In the genomic region with DNA sequence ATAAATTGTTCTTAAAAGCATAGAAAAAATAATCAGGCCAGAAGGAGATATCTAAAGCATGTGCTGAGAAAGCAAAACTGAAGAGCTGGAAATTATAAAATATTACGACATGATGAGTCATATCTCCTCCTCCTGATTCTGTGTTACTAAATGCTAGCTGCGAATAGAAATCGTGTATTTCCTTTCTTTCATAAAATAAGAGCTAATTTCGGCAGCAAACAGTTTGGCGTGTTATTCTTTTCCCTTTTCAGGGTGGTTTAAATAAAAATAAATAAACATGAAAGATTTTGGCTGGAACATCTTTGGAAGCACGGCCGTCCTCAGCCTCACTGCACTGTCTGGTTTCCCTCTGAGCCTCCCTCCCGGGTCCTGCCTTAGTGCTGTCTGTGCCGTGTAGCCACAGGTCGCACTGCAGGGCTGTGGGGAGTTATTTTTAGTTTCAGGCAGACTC, we compare ENCODE assay signal across 9 cellular contexts. TPM values are rescaled to one million over a fixed set of nuclear protein-coding genes. Genes with fewer than 3 reads are reported as not detected.
DNase-seq lines count a peak whose midpoint lies in the region; ATAC-seq and TF ChIP-seq lines count a peak whose summit lies in the region.
"Had no signal": no experiment of that assay in that cellular context is flagged by ENCODE, and none has a peak within 500 bp of the region (broad histone marks: within the 10 kb centered on the region; RNA-seq: fewer than 3 reads in every experiment).

No MANE protein-coding gene starts in this region.

- TF ChIP-seq CTCF in fibroblast of mammary gland (conservative IDR thresholded peaks at IDR 0.05; ENCODE audit: control insufficient read depth, insufficient read depth, low read depth, low read length): no peak

- H3K27me3 Mint-ChIP-seq in activated T-helper 1 cell treated with anti-CD3 and anti-CD28 coated beads, Interleukin-12 subunit alpha, Interleukin-12 subunit beta, Interleukin-2, Interleukin-4 antibody, amounts not matched to agents 30 ng/mL and 10 ng/mL and 1 ng/mL, durations not matched to agents 14 hours and 24 hours and 36 hours (ENCODE audit: insufficient read depth): no peaks in the 10 kb centered on the region

- ATAC-seq in HG03439 (IDR thresholded peaks at IDR 0.05; ENCODE audit: unreplicated experiment): no peak

- no peak overlapping the region for H3K4me3 Mint-ChIP-seq in activated T-helper 1 cell treated with anti-CD3 and anti-CD28 coated beads, Interleukin-12 subunit alpha, Interleukin-12 subunit beta, Interleukin-2, Interleukin-4 antibody, amounts not matched to agents 30 ng/mL and 10 ng/mL and 1 ng/mL, durations not matched to agents 14 hours and 24 hours and 36 hours

- H3K27ac Mint-ChIP-seq in activated T-helper 1 cell treated with anti-CD3 and anti-CD28 coated beads, Interleukin-12 subunit alpha, Interleukin-12 subunit beta, Interleukin-2, Interleukin-4 antibody, amounts not matched to agents 30 ng/mL and 10 ng/mL and 1 ng/mL, durations not matched to agents 14 hours and 24 hours and 36 hours: no peak overlapping the region

- DNase-seq in GM03348 (ENCODE audit: low spot score) (peak; percentile 82), RPMI7951 (ENCODE audit: low read depth) (peak; percentile 58), fibroblast of mammary gland (ENCODE audit: low read depth) (peak; percentile 80), skeletal muscle cell (ENCODE audit: low read depth) (no peak), NCI-H524 (lab: John Stamatoyannopoulos, UW) (no peak), NCI-H1694 (lab: John Stamatoyannopoulos, UW) (no peak)
- DNase-seq in activated T-helper 1 cell treated with anti-CD3 and anti-CD28 coated beads, Interleukin-12 subunit alpha, Interleukin-12 subunit beta, Interleukin-2, Interleukin-4 antibody, amounts not matched to agents 30 ng/mL and 10 ng/mL and 1 ng/mL, durations not matched to agents 14 hours and 24 hours and 36 hours (ENCODE audit: low spot score): no peak
- DNase-seq: NCI-H2029 treated with DMSO at 0.1 percent for 48 hours had no signal

- intact Hi-C loops in activated T-helper 1 cell treated with anti-CD3 and anti-CD28 coated beads, Interleukin-12 subunit alpha, Interleukin-12 subunit beta, Interleukin-2, Interleukin-4 antibody, amounts not matched to agents 30 ng/mL and 10 ng/mL and 1 ng/mL, durations not matched to agents 14 hours and 24 hours and 36 hours (cut with micrococcal nuclease): no loop called here

- H3K4me3 ChIP-seq in fibroblast of mammary gland (ENCODE audit: control insufficient read depth, low read depth, low read length) (peak overlapping the region; percentile 47), skeletal muscle cell (ENCODE audit: low read depth, low read length) (peak overlapping the region; percentile 37)

- H3K36me3 Mint-ChIP-seq in activated T-helper 1 cell treated with anti-CD3 and anti-CD28 coated beads, Interleukin-12 subunit alpha, Interleukin-12 subunit beta, Interleukin-2, Interleukin-4 antibody, amounts not matched to agents 30 ng/mL and 10 ng/mL and 1 ng/mL, durations not matched to agents 14 hours and 24 hours and 36 hours (ENCODE audit: low read depth): no peaks in the 10 kb centered on the region

- no peaks in the 10 kb centered on the region for H3K9me3 Mint-ChIP-seq in activated T-helper 1 cell treated with anti-CD3 and anti-CD28 coated beads, Interleukin-12 subunit alpha, Interleukin-12 subunit beta, Interleukin-2, Interleukin-4 antibody, amounts not matched to agents 30 ng/mL and 10 ng/mL and 1 ng/mL, durations not matched to agents 14 hours and 24 hours and 36 hours

- H3K4me1 Mint-ChIP-seq in activated T-helper 1 cell treated with anti-CD3 and anti-CD28 coated beads, Interleukin-12 subunit alpha, Interleukin-12 subunit beta, Interleukin-2, Interleukin-4 antibody, amounts not matched to agents 30 ng/mL and 10 ng/mL and 1 ng/mL, durations not matched to agents 14 hours and 24 hours and 36 hours (ENCODE audit: low read depth): peaks cover 10% of the 10 kb centered on the region

RNA-seq across cellular contexts. Expression of a gene that starts 56.0 kb away (rescaled TPM):
- total RNA-seq in RPMI7951 (2014; rRNA removed; shearing (Covaris generic)): 1.2 and 1.3 TPM in 2 replicates
- total RNA-seq in activated T-helper 1 cell treated with anti-CD3 and anti-CD28 coated beads, Interleukin-12 subunit alpha, Interleukin-12 subunit beta, Interleukin-2, Interleukin-4 antibody, amounts not matched to agents 30 ng/mL and 10 ng/mL and 1 ng/mL, durations not matched to agents 14 hours and 24 hours and 36 hours: 24.8 and 25.9 TPM in 2 replicates

Comparison
In these comparisons a context has a peak if more than half of its experiments do, and no peak if none do; other contexts are left out.
1. DNase-seq: peak in GM03348 (single experiment), RPMI7951 (single experiment) and fibroblast of mammary gland (single experiment); none in skeletal muscle cell (single experiment), NCI-H524 (0 of 2), activated T-helper 1 cell treated with anti-CD3 and anti-CD28 coated beads, Interleukin-12 subunit alpha, Interleukin-12 subunit beta, Interleukin-2, Interleukin-4 antibody, amounts not matched to agents 30 ng/mL and 10 ng/mL and 1 ng/mL, durations not matched to agents 14 hours and 24 hours and 36 hours (single experiment) and NCI-H1694 (single experiment).
2. RNA of a gene that starts 56.0 kb away (total RNA-seq): 24.8 to 25.9 TPM in activated T-helper 1 cell treated with anti-CD3 and anti-CD28 coated beads, Interleukin-12 subunit alpha, Interleukin-12 subunit beta, Interleukin-2, Interleukin-4 antibody, amounts not matched to agents 30 ng/mL and 10 ng/mL and 1 ng/mL, durations not matched to agents 14 hours and 24 hours and 36 hours; 1.2 to 1.3 TPM in RPMI7951; every median in the first group is over 10 times any median in the second.